Comparison of ENCODE assay signal across 9 cellular contexts in genomic region chr14:100416921-100417451, GRCh38. TPM values are rescaled to one million over a fixed set of nuclear protein-coding genes. Genes with fewer than 3 reads are reported as not detected.
A peak's percentile ranks its signal among the peaks of the same experiment; 100 is the strongest.
DNase-seq lines count a peak whose midpoint lies in the region; ATAC-seq, FAIRE-seq and TF ChIP-seq lines count a peak whose summit lies in the region.
"Had no signal": no experiment of that assay in that cellular context is flagged by ENCODE, and none has a peak within 500 bp of the region (broad histone marks: within the 10 kb centered on the region; RNA-seq: fewer than 3 reads in every experiment).

No MANE protein-coding gene starts in this region.

- H3K27me3 ChIP-seq in upper lobe of left lung, result no peaks in the 10 kb centered on the region

- TF ChIP-seq EP300 in A549 (IDR thresholded peaks at IDR 0.05) (peak in 1 of 2 experiments; percentile 39; a peak in 1 of 5 replicates), upper lobe of left lung (IDR thresholded peaks at IDR 0.05) (no peak)

- peak overlapping the region; percentile 51 for H3K4me2 ChIP-seq in A549

- peak; percentile 66 to 67 for ATAC-seq in A549
- ATAC-seq in GM21526 (IDR thresholded peaks at IDR 0.05; ENCODE audit: low FRiP score, unreplicated experiment), result no peak
- no peak for ATAC-seq in upper lobe of left lung (ENCODE audit: low FRiP score in 2 of 2)

- no peaks in the 10 kb centered on the region for H3K36me3 ChIP-seq in upper lobe of left lung

- TF ChIP-seq CTCF in A549 (IDR thresholded peaks at IDR 0.05) (no peak), astrocyte of the spinal cord (IDR thresholded peaks at IDR 0.05; ENCODE audit: low read depth, low read length) (no peak), upper lobe of left lung (IDR thresholded peaks at IDR 0.05) (no peak)

- in situ Hi-C loops in astrocyte of the spinal cord (cut with HindIII; ENCODE audit: low sequenced_read_pairs), result loop anchor here (25.0 kb wide), 1 partner anchor 245 kb away; no protein-coding TSS in a partner anchor

- TF ChIP-seq POLR2A in A549 (IDR thresholded peaks at IDR 0.05; ENCODE audit: low read length), result no peak
- TF ChIP-seq POLR2A in upper lobe of left lung (IDR thresholded peaks at IDR 0.05), result no peak

- no peak overlapping the region for H3K4me3 ChIP-seq in A549
- no peak overlapping the region for H3K4me3 ChIP-seq in astrocyte of the spinal cord (ENCODE audit: low read depth, low read length)
- no peak overlapping the region for H3K4me3 ChIP-seq in upper lobe of left lung

- 54% methylated on average over 6 of the region's 6 CpGs for WGBS in A549 (ENCODE audit: missing lambda C conversion rate)
- 92 to 97% methylated on average over 6 of the region's 6 CpGs for WGBS in upper lobe of left lung, 2 donors

- CTCF ChIA-PET in A549 (lab: Yijun Ruan, JAX), result interaction anchor here (0.7 to 14.8 kb wide), 41 partner anchors 9 to 1217 kb away, joined by 3 to 292 read pairs (median 4); no protein-coding TSS in a partner anchor

- DNase-seq in A549 (ENCODE audit: low read depth in 1 of 2, low spot score in 1 of 2) (peak; percentile 55 to 57), HPDE6-E6E7 (ENCODE audit: extremely low spot score) (peak; percentile 17), astrocyte of the spinal cord (ENCODE audit: low read depth, low spot score) (peak; percentile 66), islet precursor cell (peak; percentile 85), NCI-H1436 treated with DMSO at 0.1 percent for 48 hours (lab: John Stamatoyannopoulos, UW) (no peak), upper lobe of left lung (no peak), NCI-H1105 (lab: John Stamatoyannopoulos, UW) (no peak)
- DNase-seq: central memory CD4-positive, alpha-beta T cell had no signal

- FAIRE-seq in A549 (lab: Jason Lieb, UNC), result no peak

- peaks cover 25% of the 10 kb centered on the region for H3K4me1 ChIP-seq in A549
- peaks cover 0 to 9% (median 0%) of the 10 kb centered on the region in 4 donors for H3K4me1 ChIP-seq in upper lobe of left lung

- POLR2A ChIA-PET in A549 (lab: Yijun Ruan, JAX), result interaction anchor here (0.6 to 1.3 kb wide), 3 partner anchors 10 to 236 kb away, joined by 3 to 4 read pairs (median 4); no protein-coding TSS in a partner anchor

- H3K27ac ChIP-seq in A549 (peak overlapping the region; percentile 73 to 90), upper lobe of left lung (no peak overlapping the region)

- H3K9me3 ChIP-seq in A549 (no peaks in the 10 kb centered on the region), upper lobe of left lung (no peaks in the 10 kb centered on the region)

- TF ChIP-seq RAD21 in A549 (conservative IDR thresholded peaks at IDR 0.05 in 1 of 2, IDR thresholded peaks at IDR 0.05 in 1 of 2), result no peak

TF ChIP-seq in A549, 52 proteins besides CTCF, POLR2A, EP300 and RAD21:
- TF ChIP-seq POLR2AphosphoS2 (conservative IDR thresholded peaks at IDR 0.05; ENCODE audit: low read length) (no peak), MAX (IDR thresholded peaks at IDR 0.05) (no peak), HES2 (IDR thresholded peaks at IDR 0.05) (no peak), MAFK (IDR thresholded peaks at IDR 0.05; ENCODE audit: partially characterized antibody) (peak; percentile 54), JUNB (IDR thresholded peaks at IDR 0.05) (peak; percentile 32; the same call in 1 of the 2 replicates), FOSL2 (IDR thresholded peaks at IDR 0.05) (no peak; the same call in 1 of the 2 replicates), FOSL2 (CRISPR knock-in tag; IDR thresholded peaks at IDR 0.05) (0 out of 2 replicates have a peak, but pooled peaks have one; percentile 28), REST (IDR thresholded peaks at IDR 0.05) (no peak)
TF ChIP-seq in A549: peak in this region for 3.

RNA-seq across cellular contexts. Expression of gene WDR25, which starts 40.7 kb away (rescaled TPM):
- polyA plus RNA-seq in A549 (2011; rRNA removed), result 7.8 and 8.9 TPM in 2 replicates
- polyA plus RNA-seq in A549 (2012; cell fraction: cytosol; rRNA removed), result 8.0 and 9.7 TPM in 2 replicates
- polyA plus RNA-seq in A549 (2012; cell fraction: nucleus; rRNA removed), result 13.9 and 17.7 TPM in 2 replicates
- 6.2 to 7.0 TPM (median 6.8 TPM) in 3 replicates for polyA plus RNA-seq in A549 (2017; fragmentation: RNase III; extraction: RNeasy Plus Mini Kit Qiagen cat#74134 plus additional on column Dnase treatment)
- 10.3 and 11.0 TPM in 2 replicates for polyA minus RNA-seq in A549 (2011; rRNA and poly(A)+ RNA removed)
- total RNA-seq in upper lobe of left lung, result 10 to 100 TPM in 4 of 6 donors, 1 to 10 TPM in 2; 5.5 to 43.0 (median 10.6) TPM

Comparison
In these comparisons a context has a peak if more than half of its experiments do, and no peak if none do; other contexts are left out.
1. ATAC-seq: peak in A549 (2 of 2); none in GM21526 (single experiment) and upper lobe of left lung (0 of 2).
2. DNase-seq: peak in A549 (2 of 2), HPDE6-E6E7 (single experiment), astrocyte of the spinal cord (single experiment) and islet precursor cell (single experiment); none in NCI-H1436 treated with DMSO at 0.1 percent for 48 hours (single experiment), upper lobe of left lung (0 of 2) and NCI-H1105 (single experiment).
3. H3K27ac ChIP-seq: peak in A549 (2 of 2); none in upper lobe of left lung (0 of 4).